ENCODE assay signal across 17 cellular contexts in genomic region chr4:25694466-25694865, GRCh38. TPM values are rescaled to one million over a fixed set of nuclear protein-coding genes. Genes with fewer than 3 reads are reported as not detected.
DNase-seq lines count a peak whose midpoint lies in the region; ATAC-seq, FAIRE-seq and TF ChIP-seq lines count a peak whose summit lies in the region.
"Had no signal": no experiment of that assay in that cellular context is flagged by ENCODE, and none has a peak within 500 bp of the region (broad histone marks: within the 10 kb centered on the region; RNA-seq: fewer than 3 reads in every experiment).

No MANE protein-coding gene starts in this region.

- H2AK5ac ChIP-seq in IMR-90 (ENCODE audit: low read depth, low read length) = no peak overlapping the region

- H2AFZ ChIP-seq in IMR-90 (replicated peaks; ENCODE audit: low read length, poor library complexity) = no peak overlapping the region
- no peak overlapping the region for H2AFZ ChIP-seq in K562 (ENCODE audit: low read depth, low read length)

- no peak overlapping the region for H2AK9ac ChIP-seq in IMR-90 (replicated peaks; ENCODE audit: low read depth, low read length, poor library complexity)

- H3K4me2 ChIP-seq in IMR-90 (ENCODE audit: low read depth, low read length) = no peak overlapping the region
- H3K4me2 ChIP-seq in K562 (ENCODE audit: insufficient read depth, low read length) = no peak overlapping the region

- DNase-seq in COLO829 (ENCODE audit: low spot score) (peak; percentile 12), IMR-90 (peak; percentile 1), K562 (ENCODE audit: extremely low read depth in 1 of 4, low spot score in 3 of 4) (no peak), lower lobe of right lung (no peak), cerebellar cortex (ENCODE audit: low spot score) (no peak), NCI-H2227 (lab: John Stamatoyannopoulos, UW; ENCODE audit: unreplicated experiment) (no peak), NCI-H2029 (lab: John Stamatoyannopoulos, UW) (no peak)
- DNase-seq in stimulated activated CD4-positive, alpha-beta T cell treated with anti-CD3 and anti-CD28 coated beads, Interleukin-2, amount 100 ng/mL, for 24 hours = no peak
- DNase-seq: activated CD8-positive, alpha-beta memory T cell treated with anti-CD3 and anti-CD28 coated beads for 24 hours; glutamatergic neuron; midbrain; NCI-H1105 treated with DMSO at 0.1 percent for 48 hours; NCI-H774; T-cell had no signal

- no peak overlapping the region for H3K23ac ChIP-seq in IMR-90 (ENCODE audit: low read depth, low read length)

- H3K9ac ChIP-seq in IMR-90 (ENCODE audit: low read depth, low read length) = no peak overlapping the region
- no peak overlapping the region for H3K9ac ChIP-seq in K562 (ENCODE audit: insufficient read depth in 1 of 2, low read depth in 2 of 2, low read length in 2 of 2)

- CTCF ChIA-PET in IMR-90 (lab: Yijun Ruan, JAX) (no interaction called here), K562 (lab: Yijun Ruan, JAX; ENCODE audit: low intra/inter-chr PET ratio) (no interaction called here)

- H3K27ac ChIP-seq in IMR-90 (ENCODE audit: insufficient read depth, low read length) = no peak overlapping the region
- no peak overlapping the region for H3K27ac ChIP-seq in K562 (ENCODE audit: extremely low read depth, low read depth, low read length)
- H3K27ac ChIP-seq in lower lobe of right lung = no peak overlapping the region
- H3K27ac ChIP-seq: neutrophil had no signal

- TF ChIP-seq EP300 in K562 (IDR thresholded peaks at IDR 0.05; ENCODE audit: low read length) = no peak

- H3K4me1 ChIP-seq in IMR-90 (ENCODE audit: control insufficient read depth, insufficient read depth, low read length) = peaks cover 2% of the 10 kb centered on the region; the same call in 1 of the 2 replicates
- H3K4me1 ChIP-seq in K562 (replicated peaks in 1 of 2; ENCODE audit: control insufficient read depth in 2 of 2, insufficient read depth in 2 of 2, low read length in 2 of 2) = no peaks in the 10 kb centered on the region; a peak in 1 of 5 replicates
- no peaks in the 10 kb centered on the region for H3K4me1 ChIP-seq in lower lobe of right lung

- POLR2A ChIA-PET in IMR-90 (lab: Charles Lee; ENCODE audit: unreplicated experiment) = no interaction called here
- POLR2A ChIA-PET in K562 (lab: Yijun Ruan, JAX) = interaction anchor here (0.8 kb wide), 1 partner anchor 10 kb away, joined by 4 read pairs; no protein-coding TSS in a partner anchor

- no peak overlapping the region for H3K18ac ChIP-seq in IMR-90 (ENCODE audit: low read depth, low read length)

- H3K36me3 ChIP-seq in IMR-90 (ENCODE audit: control insufficient read depth, insufficient read depth, low read length) (no peaks in the 10 kb centered on the region), K562 (ENCODE audit: control insufficient read depth, insufficient read depth, low read length) (no peaks in the 10 kb centered on the region), lower lobe of right lung (no peaks in the 10 kb centered on the region)
- H3K36me3 ChIP-seq: neutrophil had no signal

- TF ChIP-seq POLR2A in IMR-90 (IDR thresholded peaks at IDR 0.05; ENCODE audit: low read depth, low read length) (no peak), K562 (conservative IDR thresholded peaks at IDR 0.05) (no peak)

- intact Hi-C loops in IMR-90 (cut with micrococcal nuclease) = no loop called here
- intact Hi-C loops in K562 (cut with micrococcal nuclease) = no loop called here
- intact Hi-C loops in lower lobe of right lung (cut with DNase I) = no loop called here

- no peak overlapping the region for H4K8ac ChIP-seq in IMR-90 (ENCODE audit: low read depth in 2 of 2, low read length in 2 of 2)

- TF ChIP-seq CTCF in IMR-90 (conservative IDR thresholded peaks at IDR 0.05; ENCODE audit: low read depth, low read length) (no peak), K562 (IDR thresholded peaks at IDR 0.05 in 2 of 3, conservative IDR thresholded peaks at IDR 0.05 in 1 of 3; ENCODE audit: insufficient read depth in 2 of 3, low read depth in 1 of 3, low read length in 3 of 3) (no peak), lower lobe of right lung (IDR thresholded peaks at IDR 0.05) (no peak)

- peaks cover 2% of the 10 kb centered on the region; the same call in 1 of the 2 replicates for H3K9me3 ChIP-seq in IMR-90 (ENCODE audit: control insufficient read depth, insufficient read depth, low read length)
- no peaks in the 10 kb centered on the region for H3K9me3 ChIP-seq in K562 (replicated peaks; ENCODE audit: control insufficient read depth, insufficient read depth, low read depth, low read length)
- peaks cover 6% of the 10 kb centered on the region for H3K9me3 ChIP-seq in lower lobe of right lung

- WGBS in IMR-90 (ENCODE audit: extremely low coverage in 2 of 2, insufficient read length in 1 of 2), 2 experiments = no CpG with 5 or more reads among the region's 3 CpGs
- WGBS in K562 (ENCODE audit: insufficient coverage, low coverage, missing lambda C conversion rate) = 0% methylated on average over 3 of the region's 3 CpGs

- H2BK15ac ChIP-seq in IMR-90 (ENCODE audit: low read depth, low read length) = no peak overlapping the region

- H3K27me3 ChIP-seq in IMR-90 (ENCODE audit: control insufficient read depth, insufficient read depth, low read length) = peaks cover 4% of the 10 kb centered on the region
- H3K27me3 ChIP-seq in K562 (ENCODE audit: control insufficient read depth in 2 of 2, insufficient read depth in 2 of 2, low read length in 2 of 2) = peaks cover 2 to 8% of the 10 kb centered on the region in 2 experiments; a peak in 3 of 5 replicates
- no peaks in the 10 kb centered on the region for H3K27me3 ChIP-seq in lower lobe of right lung (ENCODE audit: low read depth)
- H3K27me3 ChIP-seq: neutrophil had no signal

- H4K20me1 ChIP-seq in IMR-90 (ENCODE audit: insufficient read depth, low read length) (no peaks in the 10 kb centered on the region), K562 (replicated peaks; ENCODE audit: control insufficient read depth, insufficient read depth, low read length) (no peaks in the 10 kb centered on the region)

- H3K4me3 ChIP-seq in IMR-90 (ENCODE audit: insufficient read depth, low read depth, low read length) (no peak overlapping the region), K562 (no peak overlapping the region), lower lobe of right lung (no peak overlapping the region)

- no peak overlapping the region for H2BK20ac ChIP-seq in IMR-90 (ENCODE audit: low read depth, low read length)

- H3K56ac ChIP-seq in IMR-90 (ENCODE audit: extremely low read depth, insufficient read depth, low read length) = no peak overlapping the region

- no peak overlapping the region for H3K14ac ChIP-seq in IMR-90 (replicated peaks; ENCODE audit: low read depth, low read length)

- BruUV-seq in IMR-90 (replicated peaks; lab: Mats Ljungman, UMichigan) (no TSS peak), K562 (replicated peaks; lab: Mats Ljungman, UMichigan) (no TSS peak)

- H4K91ac ChIP-seq in IMR-90 (ENCODE audit: insufficient read depth, low read depth, low read length) = no peak overlapping the region

- H3K9me1 ChIP-seq in IMR-90 (ENCODE audit: insufficient read depth, low read length) (no peaks in the 10 kb centered on the region), K562 (ENCODE audit: control insufficient read depth, insufficient read depth, low read length) (no peaks in the 10 kb centered on the region)

- no peak; the same call in 1 of the 2 replicates for ATAC-seq in IMR-90 (ENCODE audit: low read depth)
- no peak for ATAC-seq in K562
- ATAC-seq in lower lobe of right lung = peak; percentile 21 to 24
- ATAC-seq: T-cell had no signal

- H3K4ac ChIP-seq in IMR-90 (ENCODE audit: low read depth, low read length) = no peak overlapping the region

- no peak overlapping the region for H2BK5ac ChIP-seq in IMR-90 (ENCODE audit: low read depth, low read length, poor library complexity, severe bottlenecking)

- no peaks in the 10 kb centered on the region for H3K79me1 ChIP-seq in IMR-90 (ENCODE audit: low read depth in 1 of 2, low read length in 2 of 2)

- TF ChIP-seq RAD21 in IMR-90 (IDR thresholded peaks at IDR 0.05; ENCODE audit: low read length) (no peak), K562 (CRISPR knock-in tag; conservative IDR thresholded peaks at IDR 0.05 in 1 of 2, IDR thresholded peaks at IDR 0.05 in 1 of 2) (no peak)

- in situ Hi-C loops in IMR-90 (cut with MboI; ENCODE audit: low sequenced_read_pairs) = no loop called here
- in situ Hi-C loops in K562 (cut with MboI) = no loop called here

- H2BK120ac ChIP-seq in IMR-90 (ENCODE audit: low read depth, low read length) = no peak overlapping the region

- no peak overlapping the region for H4K5ac ChIP-seq in IMR-90 (ENCODE audit: low read depth, low read length)

- dilution Hi-C loops in IMR-90 (cut with HindIII; ENCODE audit: low sequenced_read_pairs, unreplicated experiment) = no loop called here

- no peak for FAIRE-seq in K562 (lab: Jason Lieb, UNC)
- FAIRE-seq: endothelial cell of umbilical vein had no signal

- no peaks in the 10 kb centered on the region for H3K79me2 ChIP-seq in K562 (ENCODE audit: control insufficient read depth, insufficient read depth, low read length)

TF ChIP-seq in IMR-90, 13 proteins besides CTCF, POLR2A, EP300 and RAD21 (continues in another document):
- TF ChIP-seq BHLHE40 (IDR thresholded peaks at IDR 0.05; ENCODE audit: low read depth, low read length) (no peak), FOS (IDR thresholded peaks at IDR 0.05; ENCODE audit: low read depth, low read length) (no peak)

RNA-seq across cellular contexts. Expression of gene SLC34A2, which starts 38.8 kb away (rescaled TPM):
- not detected in 2 replicates for total RNA-seq in IMR-90 (2012; rRNA removed)
- not detected in 2 replicates for polyA plus RNA-seq in IMR-90 (2012; rRNA removed)
- not detected in 2 replicates for polyA plus RNA-seq in IMR-90 (2012; cell fraction: cytosol; rRNA removed)
- polyA plus RNA-seq in IMR-90 (2012; cell fraction: nucleus; rRNA removed; ENCODE audit: low replicate concordance) = not detected in 2 replicates
- total RNA-seq in K562 (2011; cell fraction: chromatin; rRNA removed; ENCODE audit: low replicate concordance) = not detected in 2 replicates
- not detected in 2 replicates for total RNA-seq in K562 (2011; cell fraction: nucleolus; rRNA removed)
- not detected in 2 replicates for total RNA-seq in K562 (2011; cell fraction: nucleoplasm; rRNA removed)
- total RNA-seq in K562 (2014; rRNA removed) = not detected in 2 replicates
- total RNA-seq in K562 (2014; rRNA removed; fragmentation: Illumina TruSeq; extraction: Trizol) = not detected in 2 replicates
- total RNA-seq in K562 (2015; rRNA removed; fragmentation: Illumina TruSeq; extraction: Trizol) = not detected in 2 replicates
- total RNA-seq in K562 (2021) = 1.2 and 1.5 TPM in 2 replicates
- not detected in 2 replicates for polyA plus RNA-seq in K562 (2011; rRNA removed)
- polyA plus RNA-seq in K562 (2011; cell fraction: cytosol; rRNA removed) = not detected in 2 replicates
- polyA plus RNA-seq in K562 (2011; cell fraction: nucleus; rRNA removed) = not detected in 2 replicates
- not detected in 2 replicates for polyA plus RNA-seq in K562 (2012)
- polyA plus RNA-seq in K562 (2014; fragmentation: Illumina TruSeq; extraction: Trizol) = not detected in 2 replicates
- polyA plus RNA-seq in K562 (2014; fragmentation: Nextera tagmentation; extraction: Ambion mirVana) = not detected
- not detected in 2 replicates for polyA plus RNA-seq in K562 (2014; rRNA removed)
- not detected in 2 replicates for polyA minus RNA-seq in K562 (2011; rRNA and poly(A)+ RNA removed)
- polyA minus RNA-seq in K562 (2011; cell fraction: cytosol; rRNA and poly(A)+ RNA removed) = not detected in 2 replicates
- not detected in 2 replicates for polyA minus RNA-seq in K562 (2011; cell fraction: nucleus; rRNA and poly(A)+ RNA removed)
- 2,258 TPM for total RNA-seq in lower lobe of right lung
- total RNA-seq: endothelial cell of umbilical vein, subcutaneous adipose tissue had no signal
- polyA plus RNA-seq: endothelial cell of umbilical vein had no signal

Comparison
In these comparisons a context has a peak if more than half of its experiments do, and no peak if none do; other contexts are left out.
1. DNase-seq: peak in COLO829 (single experiment) and IMR-90 (single experiment); none in K562 (0 of 4), lower lobe of right lung (single experiment), cerebellar cortex (single experiment), stimulated activated CD4-positive, alpha-beta T cell treated with anti-CD3 and anti-CD28 coated beads, Interleukin-2, amount 100 ng/mL, for 24 hours (0 of 2), NCI-H2227 (single experiment) and NCI-H2029 (single experiment).
2. ATAC-seq: peak in lower lobe of right lung (2 of 2); none in IMR-90 (single experiment) and K562 (single experiment).
3. RNA of gene SLC34A2, which starts 38.8 kb away (total RNA-seq): 2,258 TPM in lower lobe of right lung (single experiment); not detected in IMR-90 and 1.2 to 1.5 TPM in K562; every median in the first group is over 100 times any median in the second.